Comparison of ENCODE assay signal across 9 cellular contexts in genomic region chr11:124415356-124415923, GRCh38. TPM values are rescaled to one million over a fixed set of nuclear protein-coding genes. Genes with fewer than 3 reads are reported as not detected.
DNase-seq lines count a peak whose midpoint lies in the region; ATAC-seq and TF ChIP-seq lines count a peak whose summit lies in the region.
"Had no signal": no experiment of that assay in that cellular context is flagged by ENCODE, and none has a peak within 500 bp of the region (broad histone marks: within the 10 kb centered on the region; RNA-seq: fewer than 3 reads in every experiment).

No MANE protein-coding gene starts in this region.

- DNase-seq in DMS79 treated with DMSO at 0.1 percent for 48 hours (lab: John Stamatoyannopoulos, UW) (peak; percentile 13), HT-29 (ENCODE audit: low spot score) (peak; percentile 42), SHP77 treated with DMSO at 0.1 percent for 48 hours (lab: John Stamatoyannopoulos, UW) (peak; percentile 30), fibroblast of villous mesenchyme (ENCODE audit: low read depth) (peak; percentile 55), superior temporal gyrus (ENCODE audit: extremely low spot score) (peak; percentile 73), posterior cingulate gyrus (no peak)
- no peak for DNase-seq in stimulated activated CD4-positive, alpha-beta T cell treated with anti-CD3 and anti-CD28 coated beads, Interleukin-15, amount 100 ng/mL, for 24 hours
- DNase-seq: naive B cell had no signal

- ATAC-seq in GM19467 (IDR thresholded peaks at IDR 0.05; ENCODE audit: unreplicated experiment) = no peak

- TF ChIP-seq CTCF in fibroblast of villous mesenchyme (IDR thresholded peaks at IDR 0.05; ENCODE audit: insufficient read depth, low read depth, low read length) = peak; percentile 55

- intact Hi-C loops in posterior cingulate gyrus (cut with DNase I) = loop anchor here (2.0 kb wide), 1 partner anchor 171 kb away; no protein-coding TSS in a partner anchor

- no peak overlapping the region for H3K4me3 ChIP-seq in fibroblast of villous mesenchyme (ENCODE audit: low read depth, low read length)

RNA-seq across cellular contexts. Expression of gene OR8B4, which starts 9.2 kb away (rescaled TPM):
- total RNA-seq in HT-29 (2014; rRNA removed; shearing (Covaris generic)) = not detected in 2 replicates
- total RNA-seq in fibroblast of villous mesenchyme = not detected in 2 replicates

RNA-seq across cellular contexts. Expression of gene OR8B3, which starts 16.6 kb away (rescaled TPM):
- not detected in 2 replicates for total RNA-seq in HT-29 (2014; rRNA removed; shearing (Covaris generic))
- total RNA-seq in fibroblast of villous mesenchyme = not detected in 2 replicates

RNA-seq across cellular contexts. Expression of gene OR8B8, which starts 30.1 kb away (rescaled TPM):
- total RNA-seq in HT-29 (2014; rRNA removed; shearing (Covaris generic)) = not detected in 2 replicates
- total RNA-seq in fibroblast of villous mesenchyme = not detected in 2 replicates

RNA-seq across cellular contexts. Expression of gene OR8B2, which starts 31.1 kb away (rescaled TPM):
- total RNA-seq in HT-29 (2014; rRNA removed; shearing (Covaris generic)) = not detected in 2 replicates
- not detected in 2 replicates for total RNA-seq in fibroblast of villous mesenchyme

Comparison
In these comparisons a context has a peak if more than half of its experiments do, and no peak if none do; other contexts are left out.
1. DNase-seq: peak in DMS79 treated with DMSO at 0.1 percent for 48 hours (single experiment), HT-29 (single experiment), SHP77 treated with DMSO at 0.1 percent for 48 hours (single experiment), fibroblast of villous mesenchyme (single experiment) and superior temporal gyrus (single experiment); none in posterior cingulate gyrus (0 of 10) and stimulated activated CD4-positive, alpha-beta T cell treated with anti-CD3 and anti-CD28 coated beads, Interleukin-15, amount 100 ng/mL, for 24 hours (single experiment).